In the genomic region with DNA sequence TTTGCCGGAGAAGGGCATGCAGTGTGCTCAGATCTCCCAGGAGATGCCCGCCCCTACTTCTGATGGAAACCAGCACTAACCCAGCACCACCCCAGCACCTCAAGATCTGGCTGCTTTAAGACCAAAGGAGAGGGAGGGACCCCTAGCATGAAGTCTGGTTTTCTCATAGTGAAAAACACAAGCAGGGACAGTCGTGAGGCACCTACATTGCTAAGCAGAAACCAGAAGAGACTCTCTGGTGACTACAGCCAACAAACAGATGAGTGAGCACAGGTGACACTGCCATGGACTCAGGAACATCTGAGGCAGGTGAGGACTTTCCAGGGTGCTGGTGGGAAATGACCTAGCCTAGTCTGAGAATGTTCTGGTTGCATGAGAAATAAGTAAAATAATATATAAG, we compare ENCODE assay signal across 31 cellular contexts.
"Had no signal": no experiment of that assay in that cellular context is flagged by ENCODE, and none has a peak within 500 bp of the region (broad histone marks: within the 10 kb centered on the region; RNA-seq: fewer than 3 reads in every experiment).

No MANE protein-coding gene starts in this region.

- H3K4me1 ChIP-seq: adrenal gland, colonic mucosa, esophagus squamous epithelium, gastroesophageal sphincter, heart right ventricle had no signal

- H3K9me3 Mint-ChIP-seq: activated naive CD4-positive, alpha-beta T cell treated with anti-CD3 and anti-CD28 coated beads for 36 hours; activated naive CD4-positive, alpha-beta T cell treated with anti-CD3 and anti-CD28 coated beads, Interleukin-2, amount 50 U/mL, for 24 hours; activated naive CD8-positive, alpha-beta T cell treated with anti-CD3 and anti-CD28 coated beads for 36 hours; activated naive CD8-positive, alpha-beta T cell treated with anti-CD3 and anti-CD28 coated beads, Interleukin-2, amount 50 U/mL, for 24 hours; activated T-cell treated with anti-CD3 and anti-CD28 coated beads, Interleukin-2, amount 50 U/mL, for 24 hours; activated T-helper 1 cell treated with anti-CD3 and anti-CD28 coated beads, Interleukin-12 subunit alpha, Interleukin-12 subunit beta, Interleukin-2, Interleukin-4 antibody, amounts not matched to agents 30 ng/mL and 10 ng/mL and 1 ng/mL, durations not matched to agents 14 hours and 24 hours and 36 hours; activated T-helper 2 cell treated with anti-CD3 and anti-CD28 coated beads, Interferon-gamma antibody, Interleukin-2, Interleukin-4, amounts not matched to agents 10 μg/mL and 5 μg/mL and 100 μg/mL, durations not matched to agents 14 hours and 24 hours and 36 hours had no signal

- H3K4me3 ChIP-seq: adrenal gland, body of pancreas, colonic mucosa, esophagus squamous epithelium, gastroesophageal sphincter, heart right ventricle had no signal

- ATAC-seq: activated naive CD8-positive, alpha-beta T cell treated with anti-CD3 and anti-CD28 coated beads, Interleukin-2, amount 50 U/mL, for 24 hours; body of pancreas; gastroesophageal sphincter; heart right ventricle had no signal

- H3K4me3 Mint-ChIP-seq: activated naive CD4-positive, alpha-beta T cell treated with anti-CD3 and anti-CD28 coated beads for 36 hours; activated naive CD4-positive, alpha-beta T cell treated with anti-CD3 and anti-CD28 coated beads, Interleukin-2, amount 50 U/mL, for 24 hours; activated naive CD8-positive, alpha-beta T cell treated with anti-CD3 and anti-CD28 coated beads for 36 hours; activated naive CD8-positive, alpha-beta T cell treated with anti-CD3 and anti-CD28 coated beads, Interleukin-2, amount 50 U/mL, for 24 hours; activated T-cell treated with anti-CD3 and anti-CD28 coated beads, Interleukin-2, amount 50 U/mL, for 24 hours; activated T-helper 1 cell treated with anti-CD3 and anti-CD28 coated beads, Interleukin-12 subunit alpha, Interleukin-12 subunit beta, Interleukin-2, Interleukin-4 antibody, amounts not matched to agents 30 ng/mL and 10 ng/mL and 1 ng/mL, durations not matched to agents 14 hours and 24 hours and 36 hours had no signal

- H3K27ac Mint-ChIP-seq: activated naive CD4-positive, alpha-beta T cell treated with anti-CD3 and anti-CD28 coated beads for 36 hours; activated naive CD4-positive, alpha-beta T cell treated with anti-CD3 and anti-CD28 coated beads, Interleukin-2, amount 50 U/mL, for 24 hours; activated naive CD8-positive, alpha-beta T cell treated with anti-CD3 and anti-CD28 coated beads for 36 hours; activated naive CD8-positive, alpha-beta T cell treated with anti-CD3 and anti-CD28 coated beads, Interleukin-2, amount 50 U/mL, for 24 hours; activated T-cell treated with anti-CD3 and anti-CD28 coated beads, Interleukin-2, amount 50 U/mL, for 24 hours; activated T-helper 1 cell treated with anti-CD3 and anti-CD28 coated beads, Interleukin-12 subunit alpha, Interleukin-12 subunit beta, Interleukin-2, Interleukin-4 antibody, amounts not matched to agents 30 ng/mL and 10 ng/mL and 1 ng/mL, durations not matched to agents 14 hours and 24 hours and 36 hours; activated T-helper 2 cell treated with anti-CD3 and anti-CD28 coated beads, Interferon-gamma antibody, Interleukin-2, Interleukin-4, amounts not matched to agents 10 μg/mL and 5 μg/mL and 100 μg/mL, durations not matched to agents 14 hours and 24 hours and 36 hours had no signal

- H3K36me3 ChIP-seq: adrenal gland, colonic mucosa, esophagus squamous epithelium, gastroesophageal sphincter, heart right ventricle had no signal

- H3K27ac ChIP-seq: adrenal gland, body of pancreas, colonic mucosa, epithelial cell of prostate, esophagus squamous epithelium, gastroesophageal sphincter, heart right ventricle had no signal

- DNase-seq: activated CD4-positive, alpha-beta T cell treated with anti-CD3 and anti-CD28 coated beads for 48 hours; activated CD4-positive, alpha-beta T cell treated with anti-CD3 and anti-CD28 coated beads, Interleukin-2, amount 50 U/mL, for 1 hour; activated CD4-positive, alpha-beta T cell treated with anti-CD3 and anti-CD28 coated beads, Interleukin-2, amount 50 U/mL, for 48 hours; activated CD4-positive, CD25-positive, alpha-beta regulatory T cell; activated CD4-positive, CD25-positive, alpha-beta regulatory T cell treated with anti-CD3 and anti-CD28 coated beads, Interleukin-2, amount 50 U/mL, for 72 hours; activated CD8-positive, alpha-beta memory T cell treated with anti-CD3 and anti-CD28 coated beads, Interleukin-2, amount 50 U/mL, for 48 hours; activated effector memory CD4-positive, alpha-beta T cell treated with anti-CD3 and anti-CD28 coated beads, Interleukin-2, amount 50 U/mL, for 16 hours; activated naive CD4-positive, alpha-beta T cell treated with anti-CD3 and anti-CD28 coated beads for 36 hours; activated naive CD8-positive, alpha-beta T cell treated with anti-CD3 and anti-CD28 coated beads for 36 hours; activated naive CD8-positive, alpha-beta T cell treated with anti-CD3 and anti-CD28 coated beads, Interleukin-2, amount 50 U/mL, for 24 hours; activated T-cell treated with anti-CD3 and anti-CD28 coated beads for 4 hours; activated T-cell treated with anti-CD3 and anti-CD28 coated beads, Interleukin-2, amount 50 U/mL, for 24 hours; adrenal gland; amygdala; aorta; body of pancreas; central memory CD4-positive, alpha-beta T cell; cerebellar nuclear complex; colonic mucosa; effector CD8-positive, alpha-beta T cell; esophagus squamous epithelium; foreskin melanocyte; heart right ventricle; T-helper 2 cell had no signal

- H3K36me3 Mint-ChIP-seq: activated naive CD4-positive, alpha-beta T cell treated with anti-CD3 and anti-CD28 coated beads, Interleukin-2, amount 50 U/mL, for 24 hours; activated naive CD8-positive, alpha-beta T cell treated with anti-CD3 and anti-CD28 coated beads for 36 hours had no signal

- H3K9me3 ChIP-seq: adrenal gland, body of pancreas, colonic mucosa, esophagus squamous epithelium, gastroesophageal sphincter, heart right ventricle had no signal

- H3K27me3 Mint-ChIP-seq: activated naive CD4-positive, alpha-beta T cell treated with anti-CD3 and anti-CD28 coated beads, Interleukin-2, amount 50 U/mL, for 24 hours; activated naive CD8-positive, alpha-beta T cell treated with anti-CD3 and anti-CD28 coated beads for 36 hours; activated naive CD8-positive, alpha-beta T cell treated with anti-CD3 and anti-CD28 coated beads, Interleukin-2, amount 50 U/mL, for 24 hours; activated T-cell treated with anti-CD3 and anti-CD28 coated beads, Interleukin-2, amount 50 U/mL, for 24 hours had no signal

- FAIRE-seq: endometrium, endothelial cell of umbilical vein had no signal

- H3K27me3 ChIP-seq: adrenal gland, body of pancreas, colonic mucosa, esophagus squamous epithelium, gastroesophageal sphincter, heart right ventricle had no signal
